Comparison of ENCODE assay signal across 8 cellular contexts in the genomic region with DNA sequence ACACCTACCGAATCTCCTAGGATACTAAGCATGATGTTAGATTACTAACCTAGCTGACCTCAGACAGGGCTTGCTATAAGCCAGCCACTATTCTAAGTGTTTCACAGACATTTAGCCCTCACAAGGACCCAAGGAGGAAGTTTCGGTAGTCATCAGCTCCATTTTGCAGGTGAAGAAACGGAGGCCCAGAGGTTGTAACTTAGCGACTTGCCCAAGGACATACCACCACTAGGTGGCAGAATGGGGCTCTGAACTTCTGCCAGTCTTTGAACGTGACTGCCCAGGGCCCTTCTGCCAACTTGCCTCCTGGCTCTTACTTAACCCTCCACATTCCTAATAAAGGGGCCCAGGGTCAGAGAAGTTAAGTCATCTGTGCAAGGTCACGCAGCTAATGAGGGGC.
DNase-seq lines count a peak whose midpoint lies in the region; ATAC-seq, FAIRE-seq and TF ChIP-seq lines count a peak whose summit lies in the region.

No MANE protein-coding gene starts in this region.

- H4K20me1 ChIP-seq in GM12878 (ENCODE audit: control insufficient read depth, insufficient read depth) = no peaks in the 10 kb centered on the region

- TF ChIP-seq RAD21 in GM12878 (IDR thresholded peaks at IDR 0.05; ENCODE audit: insufficient read depth, low read depth, low read length) = peak; percentile 80

- RAD21 ChIA-PET in GM12878 (lab: Charles Lee; ENCODE audit: unreplicated experiment) = interaction anchor here (0.7 to 4.8 kb wide), 20 partner anchors 12 to 282 kb away, joined by 3 to 108 read pairs (median 4); no protein-coding TSS in a partner anchor

- no peaks in the 10 kb centered on the region for H3K9me3 ChIP-seq in GM12878 (replicated peaks; ENCODE audit: control insufficient read depth, insufficient read depth, low read length)
- H3K9me3 ChIP-seq in lower lobe of right lung = no peaks in the 10 kb centered on the region
- H3K9me3 ChIP-seq in upper lobe of left lung = no peaks in the 10 kb centered on the region

- intact Hi-C loops in GM12878 (cut with micrococcal nuclease; ENCODE audit: unreplicated experiment) (loop anchor here (1.0 to 5.0 kb wide), 4 partner anchors 72 to 282 kb away; no protein-coding TSS in a partner anchor), lower lobe of right lung (cut with DNase I) (no loop called here), lower leg skin (cut with DNase I; ENCODE audit: low total_unique reads) (no loop called here)

- DNase-seq in DMS 273 (lab: John Stamatoyannopoulos, UW; ENCODE audit: unreplicated experiment) (peak; percentile 66), HL-60 (ENCODE audit: low read depth in 1 of 2, low spot score in 1 of 2) (peak; percentile 15 to 41), RPMI8226 (peak; percentile 72), GM12878 (ENCODE audit: low read depth, low spot score) (peak; percentile 31), lower lobe of right lung (peak; percentile 51), upper lobe of left lung (peak in 1 of 2 donors; percentile 50), MV-4-11 (lab: John Stamatoyannopoulos, UW) (no peak), lower leg skin (ENCODE audit: low spot score in 2 of 2) (no peak)

- H3K4me1 ChIP-seq in GM12878 (ENCODE audit: control insufficient read depth, insufficient read depth, low read length) (no peaks in the 10 kb centered on the region; the same call in 1 of the 2 replicates), lower lobe of right lung (no peaks in the 10 kb centered on the region), upper lobe of left lung (no peaks in the 10 kb centered on the region)

- CTCF ChIA-PET in GM12878 (lab: Yijun Ruan, JAX) = interaction anchor here (0.7 to 9.0 kb wide), 44 partner anchors 9 to 725 kb away, joined by 3 to 311 read pairs (median 4); a partner anchor contains a TSS

- FAIRE-seq in GM12878 (lab: Jason Lieb, UNC) = peak; percentile 91

- peak overlapping the region; percentile 38 for H2AFZ ChIP-seq in GM12878 (ENCODE audit: control insufficient read depth, low read depth, low read length)

- H3K36me3 ChIP-seq in GM12878 (ENCODE audit: control insufficient read depth in 2 of 2, insufficient read depth in 2 of 2, low read length in 1 of 2) (no peaks in the 10 kb centered on the region), lower lobe of right lung (no peaks in the 10 kb centered on the region), upper lobe of left lung (no peaks in the 10 kb centered on the region)

- no TSS peak for BruUV-seq in GM12878 (replicated peaks; lab: Mats Ljungman, UMichigan)

- ATAC-seq in GM12878 (peak; percentile 90), lower lobe of right lung (peak; percentile 56 to 71), upper lobe of left lung (ENCODE audit: low FRiP score in 2 of 2) (peak in 1 of 2 donors; percentile 36)

- no peak for TF ChIP-seq EP300 in GM12878 (IDR thresholded peaks at IDR 0.05; ENCODE audit: borderline replicate concordance in 1 of 2, control insufficient read depth in 1 of 2, low read depth in 2 of 2, low read length in 2 of 2)
- no peak for TF ChIP-seq EP300 in upper lobe of left lung (IDR thresholded peaks at IDR 0.05)

- POLR2A ChIA-PET in GM12878 (lab: Charles Lee) = interaction anchor here (0.7 to 1.7 kb wide), 4 partner anchors 71 to 136 kb away, joined by 3 to 5 read pairs (median 4); no protein-coding TSS in a partner anchor

- 19% methylated on average over 6 of the region's 6 CpGs for WGBS in GM12878 (ENCODE audit: insufficient coverage, insufficient replicate concordance, low lambda C conversion rate, missing lambda C conversion rate)
- WGBS in upper lobe of left lung, 2 donors = 55 to 62% methylated on average over 6 of the region's 6 CpGs
- WGBS in lower leg skin, 2 donors = 64 to 71% methylated on average over 6 of the region's 6 CpGs

- H3K4me3 ChIP-seq in HL-60 (replicated peaks; ENCODE audit: insufficient read depth, low read length) = no peak overlapping the region
- no peak overlapping the region for H3K4me3 ChIP-seq in GM12878
- H3K4me3 ChIP-seq in lower lobe of right lung = no peak overlapping the region
- no peak overlapping the region for H3K4me3 ChIP-seq in upper lobe of left lung
- no peak overlapping the region for H3K4me3 ChIP-seq in lower leg skin (ENCODE audit: low read depth, poor library complexity, severe bottlenecking)

- SMC1A ChIA-PET in GM12878 (lab: Charles Lee; ENCODE audit: uncharacterized antibody, unreplicated experiment) = interaction anchor here (0.6 to 10.7 kb wide), 26 partner anchors 9 to 583 kb away, joined by 3 to 203 read pairs (median 4); no protein-coding TSS in a partner anchor

- in situ Hi-C loops in GM12878 (cut with MboI) = loop anchor here (5.0 to 10.0 kb wide), 2 partner anchors 65 to 137 kb away; no protein-coding TSS in a partner anchor

- no peak overlapping the region for H3K9ac ChIP-seq in GM12878 (ENCODE audit: control insufficient read depth, insufficient read depth, low read length)

- H3K79me2 ChIP-seq in GM12878 (ENCODE audit: control insufficient read depth, insufficient read depth, low read length) = no peaks in the 10 kb centered on the region

- peak; percentile 45 for TF ChIP-seq CTCF in HL-60 (IDR thresholded peaks at IDR 0.05; ENCODE audit: insufficient read depth, low read length)
- peak; percentile 74 to 84 (median 80) for TF ChIP-seq CTCF in GM12878 (IDR thresholded peaks at IDR 0.05 in 2 of 3, conservative IDR thresholded peaks at IDR 0.05 in 1 of 3; ENCODE audit: control insufficient read depth in 2 of 3, extremely low read depth in 1 of 3, insufficient read depth in 1 of 3, low read depth in 3 of 3, low read length in 3 of 3)
- TF ChIP-seq CTCF in lower lobe of right lung (IDR thresholded peaks at IDR 0.05) = peak; percentile 60
- peak in 5 of 6 experiments; percentile 24 to 51 (median 27) for TF ChIP-seq CTCF in upper lobe of left lung (IDR thresholded peaks at IDR 0.05)
- TF ChIP-seq CTCF in lower leg skin (IDR thresholded peaks at IDR 0.05) = no peak

- no peak overlapping the region for H3K4me2 ChIP-seq in GM12878 (ENCODE audit: control insufficient read depth, insufficient read depth)

- no peak overlapping the region for H3K27ac ChIP-seq in HL-60 (replicated peaks)
- H3K27ac ChIP-seq in GM12878 (ENCODE audit: control insufficient read depth, insufficient read depth) = no peak overlapping the region
- H3K27ac ChIP-seq in lower lobe of right lung = no peak overlapping the region
- no peak overlapping the region for H3K27ac ChIP-seq in upper lobe of left lung

- TF ChIP-seq POLR2A in GM12878 (IDR thresholded peaks at IDR 0.05; ENCODE audit: low read depth, low read length) (no peak), upper lobe of left lung (IDR thresholded peaks at IDR 0.05) (no peak), lower leg skin (IDR thresholded peaks at IDR 0.05) (no peak)

- H3K27me3 ChIP-seq in HL-60 (ENCODE audit: insufficient read depth, poor library complexity, severe bottlenecking) (no peaks in the 10 kb centered on the region), GM12878 (replicated peaks in 1 of 2; ENCODE audit: control insufficient read depth in 2 of 2, insufficient read depth in 2 of 2, low read length in 1 of 2) (no peaks in the 10 kb centered on the region), lower lobe of right lung (ENCODE audit: low read depth) (no peaks in the 10 kb centered on the region), upper lobe of left lung (no peaks in the 10 kb centered on the region)

TF ChIP-seq in GM12878, 131 proteins besides CTCF, POLR2A, EP300 and RAD21:
- TF ChIP-seq SMARCA5 (IDR thresholded peaks at IDR 0.05) = peak; percentile 83
- no peak for TF ChIP-seq BCL11A (IDR thresholded peaks at IDR 0.05; ENCODE audit: low read depth, low read length)
- peak; percentile 93 for TF ChIP-seq SMC3 (IDR thresholded peaks at IDR 0.05; ENCODE audit: borderline replicate concordance, low read length)
- TF ChIP-seq YY1 (IDR thresholded peaks at IDR 0.05; ENCODE audit: low read depth, low read length) = peak; percentile 42; the same call in 1 of the 2 replicates
- no peak for TF ChIP-seq POLR2AphosphoS2 (IDR thresholded peaks at IDR 0.05; ENCODE audit: low read depth, low read length)
- TF ChIP-seq BHLHE40 (IDR thresholded peaks at IDR 0.05; ENCODE audit: borderline replicate concordance in 1 of 2, low read depth in 2 of 2, low read length in 1 of 2) = peak; percentile 76 to 84
- TF ChIP-seq SIX5 (IDR thresholded peaks at IDR 0.05; ENCODE audit: low read depth, low read length, severe bottlenecking) = no peak

Comparison
In these comparisons a context has a peak if more than half of its experiments do, and no peak if none do; other contexts are left out.
1. DNase-seq: peak in DMS 273 (single experiment), HL-60 (2 of 2), RPMI8226 (single experiment), GM12878 (single experiment) and lower lobe of right lung (single experiment); none in MV-4-11 (single experiment) and lower leg skin (0 of 2).
2. CTCF ChIP-seq: peak in HL-60 (single experiment), GM12878 (3 of 3), lower lobe of right lung (single experiment) and upper lobe of left lung (5 of 6); none in lower leg skin (0 of 3).